In genomic region chr10:98460837-98461499, GRCh38 we compare ENCODE assay signal across 8 cellular contexts. TPM values are rescaled to one million over a fixed set of nuclear protein-coding genes. Genes with fewer than 3 reads are reported as not detected.
DNase-seq lines count a peak whose midpoint lies in the region; ATAC-seq and TF ChIP-seq lines count a peak whose summit lies in the region.

No MANE protein-coding gene starts in this region.

- TF ChIP-seq CTCF in RWPE2 (IDR thresholded peaks at IDR 0.05; ENCODE audit: poor library complexity, severe bottlenecking) (no peak), fibroblast of villous mesenchyme (IDR thresholded peaks at IDR 0.05; ENCODE audit: insufficient read depth, low read depth, low read length) (no peak), retinal pigment epithelial cell (conservative IDR thresholded peaks at IDR 0.05; ENCODE audit: low read depth, low read length) (no peak), CD14-positive monocyte (IDR thresholded peaks at IDR 0.05) (no peak)

- no peaks in the 10 kb centered on the region for H3K9me3 Mint-ChIP-seq in CD14-positive monocyte

- no peaks in the 10 kb centered on the region for H3K27me3 ChIP-seq in RWPE2 (ENCODE audit: insufficient read depth, poor library complexity, severe bottlenecking)

- H3K36me3 Mint-ChIP-seq in CD14-positive monocyte = no peaks in the 10 kb centered on the region

- H3K4me3 Mint-ChIP-seq in CD14-positive monocyte = no peak overlapping the region

- no peaks in the 10 kb centered on the region for H3K9me3 ChIP-seq in RWPE2 (ENCODE audit: severe bottlenecking)

- H3K36me3 ChIP-seq in RWPE2 (ENCODE audit: low read depth) = no peaks in the 10 kb centered on the region

- peaks cover 8% of the 10 kb centered on the region for H3K4me1 Mint-ChIP-seq in CD14-positive monocyte

- intact Hi-C loops in CD14-positive monocyte (cut with micrococcal nuclease) = no loop called here

- peaks cover 14 to 16% (median 16%) of the 10 kb centered on the region in 3 donors for H3K27me3 Mint-ChIP-seq in CD14-positive monocyte (ENCODE audit: low read depth in 3 of 3)

- no peak overlapping the region for H3K27ac ChIP-seq in RWPE2 (ENCODE audit: poor library complexity, severe bottlenecking)

- peak; percentile 95 for DNase-seq in ELR (ENCODE audit: low read depth)
- DNase-seq in RWPE2 (ENCODE audit: low spot score) = no peak
- peak; percentile 96 for DNase-seq in fibroblast of villous mesenchyme (ENCODE audit: low read depth)
- peak; percentile 73 for DNase-seq in retinal pigment epithelial cell (ENCODE audit: low read depth)
- no peak for DNase-seq in CD14-positive monocyte (ENCODE audit: low spot score)
- DNase-seq in NCI-H526 (lab: John Stamatoyannopoulos, UW) = no peak

- H3K4me1 ChIP-seq in RWPE2 (ENCODE audit: insufficient read depth, poor library complexity, severe bottlenecking) = peaks cover 7% of the 10 kb centered on the region

- H3K27ac Mint-ChIP-seq in CD14-positive monocyte = peak overlapping the region in 1 of 7 donors; percentile 23

- H3K4me3 ChIP-seq in RWPE2 (ENCODE audit: severe bottlenecking) (no peak overlapping the region), fibroblast of villous mesenchyme (ENCODE audit: low read depth, low read length) (no peak overlapping the region), retinal pigment epithelial cell (ENCODE audit: low read length) (no peak overlapping the region)

- peak; percentile 93 for ATAC-seq in RWPE2 (ENCODE audit: low read depth)
- ATAC-seq in GM18873 (IDR thresholded peaks at IDR 0.05; ENCODE audit: low FRiP score, unreplicated experiment) = no peak
- no peak for ATAC-seq in HG02678 (IDR thresholded peaks at IDR 0.05; ENCODE audit: unreplicated experiment)

RNA-seq across cellular contexts. Expression of gene HPS1, which starts 14.2 kb away (rescaled TPM):
- 43.2 and 49.3 TPM in 2 replicates for total RNA-seq in fibroblast of villous mesenchyme
- polyA plus RNA-seq in CD14-positive monocyte = 10 to 100 TPM; 73.0 to 85.2 TPM

RNA-seq across cellular contexts. Expression of gene PYROXD2, which starts 46.0 kb away (rescaled TPM):
- total RNA-seq in fibroblast of villous mesenchyme = 9.0 and 10.8 TPM in 2 replicates
- polyA plus RNA-seq in CD14-positive monocyte = under 1 TPM; 0.27 to 1.00 TPM

Comparison
In these comparisons a context has a peak if more than half of its experiments do, and no peak if none do; other contexts are left out.
1. DNase-seq: peak in ELR (single experiment), fibroblast of villous mesenchyme (single experiment) and retinal pigment epithelial cell (single experiment); none in RWPE2 (single experiment), CD14-positive monocyte (single experiment) and NCI-H526 (0 of 2).